19 cellular contexts compared by ENCODE assay signal in genomic region chr16:83390759-83391158, GRCh38.
DNase-seq lines count a peak whose midpoint lies in the region; ATAC-seq and TF ChIP-seq lines count a peak whose summit lies in the region.
"Had no signal": no experiment of that assay in that cellular context is flagged by ENCODE, and none has a peak within 500 bp of the region (broad histone marks: within the 10 kb centered on the region; RNA-seq: fewer than 3 reads in every experiment).

No MANE protein-coding gene starts in this region.

- H2AFZ ChIP-seq in mesenchymal stem cell (ENCODE audit: low read depth, low read length): no peak overlapping the region

- DNase-seq in AG08395 (ENCODE audit: low spot score) (peak; percentile 5), ELF-1 (ENCODE audit: low read depth, low spot score) (peak; percentile 68), choroid plexus epithelial cell (ENCODE audit: low read depth) (peak; percentile 23), mesenchymal stem cell (peak; percentile 56), D341Med (ENCODE audit: low spot score) (no peak), UCSD-AML1 (lab: John Stamatoyannopoulos, UW; ENCODE audit: unreplicated experiment) (no peak), amniotic stem cell (lab: John Stamatoyannopoulos, UW) (no peak)
- DNase-seq: COR-L47, IMR-90, Karpas-422, MM.1S, NCI-H1105, NCI-H1694, NCI-H2107, NCI-H2227 treated with DMSO at 0.1 percent for 48 hours, NCI-H524 treated with DMSO at 0.1 percent for 48 hours, SHP77 had no signal

- H3K36me3 ChIP-seq in mesenchymal stem cell (ENCODE audit: control insufficient read depth in 1 of 2, insufficient read depth in 2 of 2, low read depth in 1 of 2, low read length in 2 of 2): no peaks in the 10 kb centered on the region

- H2BK15ac ChIP-seq in mesenchymal stem cell (ENCODE audit: low read depth, poor library complexity, severe bottlenecking): no peak overlapping the region

- H3K27ac ChIP-seq in mesenchymal stem cell (ENCODE audit: low read length, poor library complexity, severe bottlenecking): no peak overlapping the region

- no peak overlapping the region for H3K18ac ChIP-seq in mesenchymal stem cell (ENCODE audit: low read depth in 1 of 2, low read length in 2 of 2)

- TF ChIP-seq CTCF in choroid plexus epithelial cell (conservative IDR thresholded peaks at IDR 0.05; ENCODE audit: low read depth, low read length): no peak

- ATAC-seq in HG02798 (IDR thresholded peaks at IDR 0.05; ENCODE audit: poor library complexity, unreplicated experiment): no peak
- ATAC-seq: Panc1 had no signal

- H2AK5ac ChIP-seq in mesenchymal stem cell (ENCODE audit: low read length, severe bottlenecking): no peak overlapping the region

- H3K9me3 ChIP-seq in mesenchymal stem cell (ENCODE audit: control insufficient read depth, low read length): no peaks in the 10 kb centered on the region

- peaks cover 2% of the 10 kb centered on the region for H3K4me1 ChIP-seq in mesenchymal stem cell (ENCODE audit: control insufficient read depth, insufficient read depth, low read depth, low read length)

- H3K9ac ChIP-seq in mesenchymal stem cell (ENCODE audit: low read length): no peak overlapping the region

- H4K91ac ChIP-seq in mesenchymal stem cell (ENCODE audit: low read length): no peak overlapping the region

- H3K79me1 ChIP-seq in mesenchymal stem cell (replicated peaks; ENCODE audit: low read length, poor library complexity, severe bottlenecking): no peaks in the 10 kb centered on the region

- no peak overlapping the region for H2BK12ac ChIP-seq in mesenchymal stem cell (ENCODE audit: low read length in 2 of 2)

- no peak overlapping the region for H3K4me3 ChIP-seq in choroid plexus epithelial cell (ENCODE audit: low read depth, low read length)
- no peak overlapping the region for H3K4me3 ChIP-seq in mesenchymal stem cell (ENCODE audit: insufficient read depth in 1 of 2, low read depth in 1 of 2, low read length in 2 of 2)

- H3K14ac ChIP-seq in mesenchymal stem cell (ENCODE audit: low read length in 2 of 2): no peak overlapping the region

- H4K8ac ChIP-seq in mesenchymal stem cell (ENCODE audit: low read length): no peak overlapping the region

- H3K23ac ChIP-seq in mesenchymal stem cell (ENCODE audit: low read length in 2 of 2): no peak overlapping the region

- H2BK120ac ChIP-seq in mesenchymal stem cell (ENCODE audit: low read depth, low read length): no peak overlapping the region

- no peak overlapping the region for H3K4ac ChIP-seq in mesenchymal stem cell (ENCODE audit: low read depth in 1 of 2, low read length in 2 of 2)

- H2BK5ac ChIP-seq in mesenchymal stem cell (ENCODE audit: low read depth, low read length, poor library complexity, severe bottlenecking): no peak overlapping the region

- no peaks in the 10 kb centered on the region for H3K27me3 ChIP-seq in mesenchymal stem cell (ENCODE audit: control insufficient read depth in 1 of 2, insufficient read depth in 1 of 2, low read length in 2 of 2)

- WGBS in mesenchymal stem cell: 8% methylated on average over 3 of the region's 3 CpGs

- no peak overlapping the region for H3K4me2 ChIP-seq in mesenchymal stem cell (ENCODE audit: low read length, poor library complexity, severe bottlenecking)

Comparison
In these comparisons a context has a peak if more than half of its experiments do, and no peak if none do; other contexts are left out.
1. DNase-seq: peak in AG08395 (single experiment), ELF-1 (single experiment), choroid plexus epithelial cell (single experiment) and mesenchymal stem cell (single experiment); none in D341Med (single experiment), UCSD-AML1 (single experiment) and amniotic stem cell (single experiment).